ENCODE assay signal across 1 cellular context in genomic region chr17:1762233-1762905, GRCh38.
TF ChIP-seq lines count a peak whose summit lies in the region.

No MANE protein-coding gene starts in this region.

TF ChIP-seq in HepG2, 621 proteins besides CTCF, POLR2A, EP300 and RAD21 (continued from another document and continues in another):
- TF ChIP-seq, protein P1, sequence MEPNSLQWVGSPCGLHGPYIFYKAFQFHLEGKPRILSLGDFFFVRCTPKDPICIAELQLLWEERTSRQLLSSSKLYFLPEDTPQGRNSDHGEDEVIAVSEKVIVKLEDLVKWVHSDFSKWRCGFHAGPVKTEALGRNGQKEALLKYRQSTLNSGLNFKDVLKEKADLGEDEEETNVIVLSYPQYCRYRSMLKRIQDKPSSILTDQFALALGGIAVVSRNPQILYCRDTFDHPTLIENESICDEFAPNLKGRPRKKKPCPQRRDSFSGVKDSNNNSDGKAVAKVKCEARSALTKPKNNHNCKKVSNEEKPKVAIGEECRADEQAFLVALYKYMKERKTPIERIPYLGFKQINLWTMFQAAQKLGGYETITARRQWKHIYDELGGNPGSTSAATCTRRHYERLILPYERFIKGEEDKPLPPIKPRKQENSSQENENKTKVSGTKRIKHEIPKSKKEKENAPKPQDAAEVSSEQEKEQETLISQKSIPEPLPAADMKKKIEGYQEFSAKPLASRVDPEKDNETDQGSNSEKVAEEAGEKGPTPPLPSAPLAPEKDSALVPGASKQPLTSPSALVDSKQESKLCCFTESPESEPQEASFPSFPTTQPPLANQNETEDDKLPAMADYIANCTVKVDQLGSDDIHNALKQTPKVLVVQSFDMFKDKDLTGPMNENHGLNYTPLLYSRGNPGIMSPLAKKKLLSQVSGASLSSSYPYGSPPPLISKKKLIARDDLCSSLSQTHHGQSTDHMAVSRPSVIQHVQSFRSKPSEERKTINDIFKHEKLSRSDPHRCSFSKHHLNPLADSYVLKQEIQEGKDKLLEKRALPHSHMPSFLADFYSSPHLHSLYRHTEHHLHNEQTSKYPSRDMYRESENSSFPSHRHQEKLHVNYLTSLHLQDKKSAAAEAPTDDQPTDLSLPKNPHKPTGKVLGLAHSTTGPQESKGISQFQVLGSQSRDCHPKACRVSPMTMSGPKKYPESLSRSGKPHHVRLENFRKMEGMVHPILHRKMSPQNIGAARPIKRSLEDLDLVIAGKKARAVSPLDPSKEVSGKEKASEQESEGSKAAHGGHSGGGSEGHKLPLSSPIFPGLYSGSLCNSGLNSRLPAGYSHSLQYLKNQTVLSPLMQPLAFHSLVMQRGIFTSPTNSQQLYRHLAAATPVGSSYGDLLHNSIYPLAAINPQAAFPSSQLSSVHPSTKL (CRISPR knock-in tag; IDR thresholded peaks at IDR 0.05), result no peak
- TF ChIP-seq PAX8 (CRISPR knock-in tag; IDR thresholded peaks at IDR 0.05; ENCODE audit: borderline replicate concordance) (no peak), ZBTB34 (CRISPR knock-in tag; IDR thresholded peaks at IDR 0.05) (0 out of 2 replicates have a peak, but pooled peaks have one; percentile 5), TGIF2 (CRISPR knock-in tag; IDR thresholded peaks at IDR 0.05) (no peak), HHEX (CRISPR knock-in tag; IDR thresholded peaks at IDR 0.05) (no peak), ZNF180 (CRISPR knock-in tag; IDR thresholded peaks at IDR 0.05; ENCODE audit: borderline replicate concordance, low read depth) (no peak), ZC3H13 (CRISPR knock-in tag; IDR thresholded peaks at IDR 0.05) (no peak), ZFAT (CRISPR knock-in tag; conservative IDR thresholded peaks at IDR 0.05) (no peak), MATR3 (CRISPR knock-in tag; IDR thresholded peaks at IDR 0.05) (no peak), ZNF33B (CRISPR knock-in tag; IDR thresholded peaks at IDR 0.05) (no peak), HNF4A (CRISPR knock-in tag; IDR thresholded peaks at IDR 0.05) (no peak), RXRA (CRISPR knock-in tag; IDR thresholded peaks at IDR 0.05) (0 out of 2 replicates have a peak, but pooled peaks have one; percentile 2), ZFP37 (CRISPR knock-in tag; IDR thresholded peaks at IDR 0.05; ENCODE audit: borderline replicate concordance) (no peak), NFYC (CRISPR knock-in tag; IDR thresholded peaks at IDR 0.05) (peak; percentile 53; the same call in 1 of the 2 replicates), GZF1 (CRISPR knock-in tag; IDR thresholded peaks at IDR 0.05) (no peak), DRAP1 (CRISPR knock-in tag; IDR thresholded peaks at IDR 0.05) (peak; percentile 97), SNAPC4 (CRISPR knock-in tag; IDR thresholded peaks at IDR 0.05) (no peak), MBNL3 (CRISPR knock-in tag; conservative IDR thresholded peaks at IDR 0.05) (no peak), CAMTA2 (CRISPR knock-in tag; IDR thresholded peaks at IDR 0.05; ENCODE audit: borderline replicate concordance) (no peak), ZSCAN9 (CRISPR knock-in tag; IDR thresholded peaks at IDR 0.05; ENCODE audit: borderline replicate concordance) (no peak; the same call in 1 of the 2 replicates), ZHX1 (CRISPR knock-in tag; IDR thresholded peaks at IDR 0.05; ENCODE audit: low read depth) (no peak), SYNCRIP (IDR thresholded peaks at IDR 0.05; ENCODE audit: insufficient read depth, low read depth, low read length) (no peak), ZNF713 (CRISPR knock-in tag; IDR thresholded peaks at IDR 0.05) (no peak), KLF11 (CRISPR knock-in tag; IDR thresholded peaks at IDR 0.05) (no peak), HNF1B (CRISPR knock-in tag; IDR thresholded peaks at IDR 0.05) (no peak), ZNF251 (CRISPR knock-in tag; IDR thresholded peaks at IDR 0.05) (no peak), ZNF383 (CRISPR knock-in tag; IDR thresholded peaks at IDR 0.05; ENCODE audit: borderline replicate concordance) (0 out of 2 replicates have a peak, but pooled peaks have one; percentile 48), ZNF263 (CRISPR knock-in tag; IDR thresholded peaks at IDR 0.05) (no peak; the same call in 1 of the 2 replicates), ISX (CRISPR knock-in tag; conservative IDR thresholded peaks at IDR 0.05) (peak; percentile 67; the same call in 1 of the 2 replicates), MEIS2 (CRISPR knock-in tag; IDR thresholded peaks at IDR 0.05) (no peak), RARA (CRISPR knock-in tag; IDR thresholded peaks at IDR 0.05) (0 out of 2 replicates have a peak, but pooled peaks have one; percentile 8), ZKSCAN8 (CRISPR knock-in tag; IDR thresholded peaks at IDR 0.05; ENCODE audit: borderline replicate concordance) (no peak), RXRB (CRISPR knock-in tag; IDR thresholded peaks at IDR 0.05; ENCODE audit: borderline replicate concordance) (no peak), SKI (IDR thresholded peaks at IDR 0.05; ENCODE audit: partially characterized antibody) (no peak), ATAD3A (CRISPR knock-in tag; IDR thresholded peaks at IDR 0.05) (no peak)
- TF ChIP-seq, protein P2, sequence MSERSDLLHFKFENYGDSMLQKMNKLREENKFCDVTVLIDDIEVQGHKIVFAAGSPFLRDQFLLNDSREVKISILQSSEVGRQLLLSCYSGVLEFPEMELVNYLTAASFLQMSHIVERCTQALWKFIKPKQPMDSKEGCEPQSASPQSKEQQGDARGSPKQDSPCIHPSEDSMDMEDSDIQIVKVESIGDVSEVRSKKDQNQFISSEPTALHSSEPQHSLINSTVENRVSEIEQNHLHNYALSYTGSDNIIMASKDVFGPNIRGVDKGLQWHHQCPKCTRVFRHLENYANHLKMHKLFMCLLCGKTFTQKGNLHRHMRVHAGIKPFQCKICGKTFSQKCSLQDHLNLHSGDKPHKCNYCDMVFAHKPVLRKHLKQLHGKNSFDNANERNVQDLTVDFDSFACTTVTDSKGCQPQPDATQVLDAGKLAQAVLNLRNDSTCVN (CRISPR knock-in tag; IDR thresholded peaks at IDR 0.05; ENCODE audit: borderline replicate concordance), result no peak
- TF ChIP-seq, protein P3, sequence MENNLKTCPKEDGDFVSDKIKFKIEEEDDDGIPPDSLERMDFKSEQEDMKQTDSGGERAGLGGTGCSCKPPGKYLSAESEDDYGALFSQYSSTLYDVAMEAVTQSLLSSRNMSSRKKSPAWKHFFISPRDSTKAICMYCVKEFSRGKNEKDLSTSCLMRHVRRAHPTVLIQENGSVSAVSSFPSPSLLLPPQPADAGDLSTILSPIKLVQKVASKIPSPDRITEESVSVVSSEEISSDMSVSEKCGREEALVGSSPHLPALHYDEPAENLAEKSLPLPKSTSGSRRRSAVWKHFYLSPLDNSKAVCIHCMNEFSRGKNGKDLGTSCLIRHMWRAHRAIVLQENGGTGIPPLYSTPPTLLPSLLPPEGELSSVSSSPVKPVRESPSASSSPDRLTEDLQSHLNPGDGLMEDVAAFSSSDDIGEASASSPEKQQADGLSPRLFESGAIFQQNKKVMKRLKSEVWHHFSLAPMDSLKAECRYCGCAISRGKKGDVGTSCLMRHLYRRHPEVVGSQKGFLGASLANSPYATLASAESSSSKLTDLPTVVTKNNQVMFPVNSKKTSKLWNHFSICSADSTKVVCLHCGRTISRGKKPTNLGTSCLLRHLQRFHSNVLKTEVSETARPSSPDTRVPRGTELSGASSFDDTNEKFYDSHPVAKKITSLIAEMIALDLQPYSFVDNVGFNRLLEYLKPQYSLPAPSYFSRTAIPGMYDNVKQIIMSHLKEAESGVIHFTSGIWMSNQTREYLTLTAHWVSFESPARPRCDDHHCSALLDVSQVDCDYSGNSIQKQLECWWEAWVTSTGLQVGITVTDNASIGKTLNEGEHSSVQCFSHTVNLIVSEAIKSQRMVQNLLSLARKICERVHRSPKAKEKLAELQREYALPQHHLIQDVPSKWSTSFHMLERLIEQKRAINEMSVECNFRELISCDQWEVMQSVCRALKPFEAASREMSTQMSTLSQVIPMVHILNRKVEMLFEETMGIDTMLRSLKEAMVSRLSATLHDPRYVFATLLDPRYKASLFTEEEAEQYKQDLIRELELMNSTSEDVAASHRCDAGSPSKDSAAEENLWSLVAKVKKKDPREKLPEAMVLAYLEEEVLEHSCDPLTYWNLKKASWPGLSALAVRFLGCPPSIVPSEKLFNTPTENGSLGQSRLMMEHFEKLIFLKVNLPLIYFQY (CRISPR knock-in tag; IDR thresholded peaks at IDR 0.05; ENCODE audit: borderline replicate concordance), result no peak
- TF ChIP-seq, protein P4, sequence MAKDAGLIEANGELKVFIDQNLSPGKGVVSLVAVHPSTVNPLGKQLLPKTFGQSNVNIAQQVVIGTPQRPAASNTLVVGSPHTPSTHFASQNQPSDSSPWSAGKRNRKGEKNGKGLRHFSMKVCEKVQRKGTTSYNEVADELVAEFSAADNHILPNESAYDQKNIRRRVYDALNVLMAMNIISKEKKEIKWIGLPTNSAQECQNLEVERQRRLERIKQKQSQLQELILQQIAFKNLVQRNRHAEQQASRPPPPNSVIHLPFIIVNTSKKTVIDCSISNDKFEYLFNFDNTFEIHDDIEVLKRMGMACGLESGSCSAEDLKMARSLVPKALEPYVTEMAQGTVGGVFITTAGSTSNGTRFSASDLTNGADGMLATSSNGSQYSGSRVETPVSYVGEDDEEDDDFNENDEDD (CRISPR knock-in tag; IDR thresholded peaks at IDR 0.05; ENCODE audit: borderline replicate concordance), result no peak
